Comparison of ENCODE assay signal across 12 cellular contexts in the genomic region with DNA sequence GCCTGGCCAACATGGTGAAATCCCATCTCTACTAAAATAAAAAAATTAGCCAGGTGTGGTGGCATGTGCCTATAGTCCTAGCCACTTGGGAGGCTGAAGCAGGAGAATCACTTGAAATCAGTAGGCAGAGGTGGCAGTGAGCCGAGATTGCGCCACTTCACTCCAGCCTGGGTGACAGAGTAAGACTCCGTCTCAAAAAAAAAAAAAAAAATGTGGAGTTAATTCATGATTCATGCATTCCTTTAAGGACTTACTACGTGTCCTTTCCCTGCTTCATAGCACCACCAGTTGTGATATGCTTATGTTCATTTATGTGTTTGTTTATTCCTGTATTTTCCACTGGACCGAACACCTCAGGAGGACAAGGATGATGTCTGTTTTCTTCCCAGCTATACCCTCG.
DNase-seq lines count a peak whose midpoint lies in the region; ATAC-seq and TF ChIP-seq lines count a peak whose summit lies in the region.
"Had no signal": no experiment of that assay in that cellular context is flagged by ENCODE, and none has a peak within 500 bp of the region (broad histone marks: within the 10 kb centered on the region; RNA-seq: fewer than 3 reads in every experiment).

No MANE protein-coding gene starts in this region.

- H3K9me3 ChIP-seq in stomach smooth muscle (ENCODE audit: control insufficient read depth in 2 of 2, low read length in 2 of 2) = no peaks in the 10 kb centered on the region

- H3K4me3 ChIP-seq in foreskin fibroblast (ENCODE audit: low read depth in 1 of 2, low read length in 2 of 2) = no peak overlapping the region
- no peak overlapping the region for H3K4me3 ChIP-seq in stomach smooth muscle (ENCODE audit: low read length in 2 of 2)

- in situ Hi-C loops in GM13976 (cut with MboI; ENCODE audit: low sequenced_read_pairs, unreplicated experiment) = no loop called here

- TF ChIP-seq CTCF in foreskin fibroblast (IDR thresholded peaks at IDR 0.05; ENCODE audit: low read depth, low read length) (no peak), GM13976 (IDR thresholded peaks at IDR 0.05; ENCODE audit: borderline replicate concordance, control extremely low read depth, extremely low read depth, insufficient read depth, missing control alignments) (no peak)

- no peaks in the 10 kb centered on the region for H3K36me3 ChIP-seq in stomach smooth muscle (ENCODE audit: control insufficient read depth in 2 of 2, insufficient read depth in 2 of 2, low read length in 2 of 2)

- H3K27ac ChIP-seq in stomach smooth muscle (ENCODE audit: low read length) = peak overlapping the region; percentile 88

- no peaks in the 10 kb centered on the region for H3K27me3 ChIP-seq in stomach smooth muscle (ENCODE audit: control insufficient read depth in 1 of 2, insufficient read depth in 2 of 2, low read length in 2 of 2)

- peak; percentile 64 for ATAC-seq in SK-N-SH treated with all-trans-retinoic acid at 6 μM for 48 hours
- ATAC-seq in HG03135 (IDR thresholded peaks at IDR 0.05; ENCODE audit: unreplicated experiment) = no peak
- ATAC-seq: T-helper 17 cell had no signal

- DNase-seq in GM03348 (ENCODE audit: low spot score) = peak; percentile 80
- peak; percentile 60 to 74 for DNase-seq in foreskin fibroblast
- no peak for DNase-seq in GM13976 (ENCODE audit: low spot score)
- no peak for DNase-seq in iPS-NIHi11 (ENCODE audit: low spot score)
- DNase-seq in NCI-H446 treated with DMSO at 0.1 percent for 48 hours (lab: John Stamatoyannopoulos, UW) = no peak
- DNase-seq: amniotic stem cell; NCI-H748 treated with DMSO at 0.1 percent for 48 hours; stimulated activated naive CD8-positive, alpha-beta T cell treated with anti-CD3 and anti-CD28 coated beads, Interleukin-15, amount 100 ng/mL, for 72 hours; T-helper 17 cell had no signal

- no peak overlapping the region for H3K9ac ChIP-seq in stomach smooth muscle (ENCODE audit: low read length in 2 of 2)

- H3K4me1 ChIP-seq in stomach smooth muscle (ENCODE audit: control insufficient read depth, insufficient read depth, low read length) = peaks cover 49% of the 10 kb centered on the region

TF ChIP-seq in SK-N-SH treated with all-trans-retinoic acid at 6 μM for 48 hours, 23 proteins besides CTCF, POLR2A, EP300 and RAD21:
- TF ChIP-seq, protein P1, sequence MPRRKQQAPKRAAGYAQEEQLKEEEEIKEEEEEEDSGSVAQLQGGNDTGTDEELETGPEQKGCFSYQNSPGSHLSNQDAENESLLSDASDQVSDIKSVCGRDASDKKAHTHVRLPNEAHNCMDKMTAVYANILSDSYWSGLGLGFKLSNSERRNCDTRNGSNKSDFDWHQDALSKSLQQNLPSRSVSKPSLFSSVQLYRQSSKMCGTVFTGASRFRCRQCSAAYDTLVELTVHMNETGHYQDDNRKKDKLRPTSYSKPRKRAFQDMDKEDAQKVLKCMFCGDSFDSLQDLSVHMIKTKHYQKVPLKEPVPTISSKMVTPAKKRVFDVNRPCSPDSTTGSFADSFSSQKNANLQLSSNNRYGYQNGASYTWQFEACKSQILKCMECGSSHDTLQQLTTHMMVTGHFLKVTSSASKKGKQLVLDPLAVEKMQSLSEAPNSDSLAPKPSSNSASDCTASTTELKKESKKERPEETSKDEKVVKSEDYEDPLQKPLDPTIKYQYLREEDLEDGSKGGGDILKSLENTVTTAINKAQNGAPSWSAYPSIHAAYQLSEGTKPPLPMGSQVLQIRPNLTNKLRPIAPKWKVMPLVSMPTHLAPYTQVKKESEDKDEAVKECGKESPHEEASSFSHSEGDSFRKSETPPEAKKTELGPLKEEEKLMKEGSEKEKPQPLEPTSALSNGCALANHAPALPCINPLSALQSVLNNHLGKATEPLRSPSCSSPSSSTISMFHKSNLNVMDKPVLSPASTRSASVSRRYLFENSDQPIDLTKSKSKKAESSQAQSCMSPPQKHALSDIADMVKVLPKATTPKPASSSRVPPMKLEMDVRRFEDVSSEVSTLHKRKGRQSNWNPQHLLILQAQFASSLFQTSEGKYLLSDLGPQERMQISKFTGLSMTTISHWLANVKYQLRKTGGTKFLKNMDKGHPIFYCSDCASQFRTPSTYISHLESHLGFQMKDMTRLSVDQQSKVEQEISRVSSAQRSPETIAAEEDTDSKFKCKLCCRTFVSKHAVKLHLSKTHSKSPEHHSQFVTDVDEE (CRISPR knock-in tag; IDR thresholded peaks at IDR 0.05) = no peak
- TF ChIP-seq ESRRG (CRISPR knock-in tag; IDR thresholded peaks at IDR 0.05) (no peak), SNAI2 (CRISPR knock-in tag; IDR thresholded peaks at IDR 0.05) (no peak), BACH2 (CRISPR knock-in tag; IDR thresholded peaks at IDR 0.05; ENCODE audit: borderline replicate concordance) (no peak)
TF ChIP-seq in SK-N-SH treated with all-trans-retinoic acid at 6 μM for 48 hours: peak in this region for 0.

Comparison
In these comparisons a context has a peak if more than half of its experiments do, and no peak if none do; other contexts are left out.
1. DNase-seq: peak in GM03348 (single experiment) and foreskin fibroblast (2 of 2); none in GM13976 (single experiment), iPS-NIHi11 (single experiment) and NCI-H446 treated with DMSO at 0.1 percent for 48 hours (single experiment).